In genomic region chr11:77175869-77176539, GRCh38 we compare ENCODE assay signal across 10 cellular contexts. TPM values are rescaled to one million over a fixed set of nuclear protein-coding genes. Genes with fewer than 3 reads are reported as not detected.
DNase-seq lines count a peak whose midpoint lies in the region; ATAC-seq, FAIRE-seq and TF ChIP-seq lines count a peak whose summit lies in the region.
"Had no signal": no experiment of that assay in that cellular context is flagged by ENCODE, and none has a peak within 500 bp of the region (broad histone marks: within the 10 kb centered on the region; RNA-seq: fewer than 3 reads in every experiment).

No MANE protein-coding gene starts in this region.

- H3K27me3 ChIP-seq in naive thymus-derived CD4-positive, alpha-beta T cell (ENCODE audit: control insufficient read depth in 2 of 2, insufficient read depth in 2 of 2, low read length in 2 of 2): no peaks in the 10 kb centered on the region
- no peaks in the 10 kb centered on the region for H3K27me3 ChIP-seq in stomach

- H3K4me3 ChIP-seq in naive thymus-derived CD4-positive, alpha-beta T cell (ENCODE audit: low read length): no peak overlapping the region
- H3K4me3 ChIP-seq in stomach: no peak overlapping the region

- peaks cover 0 to 1% (median 0%) of the 10 kb centered on the region in 5 donors for H3K27me3 Mint-ChIP-seq in naive thymus-derived CD4-positive, alpha-beta T cell

- no peaks in the 10 kb centered on the region for H3K36me3 Mint-ChIP-seq in naive thymus-derived CD4-positive, alpha-beta T cell

- ATAC-seq in naive thymus-derived CD4-positive, alpha-beta T cell: peak; percentile 78
- ATAC-seq in HG03280 (IDR thresholded peaks at IDR 0.05; ENCODE audit: unreplicated experiment): no peak
- ATAC-seq: activated CD8-positive, alpha-beta T cell treated with anti-CD3 and anti-CD28 coated beads, Interleukin-2, amount 10 ng/mL, durations not matched to agents 7 days and 5 days had no signal

- no peak for FAIRE-seq in frontal cortex (lab: Jason Lieb, UNC)

- no peak overlapping the region for H3K27ac Mint-ChIP-seq in naive thymus-derived CD4-positive, alpha-beta T cell
- H3K27ac Mint-ChIP-seq: activated CD8-positive, alpha-beta T cell treated with anti-CD3 and anti-CD28 coated beads, Interleukin-2, amount 10 ng/mL, durations not matched to agents 7 days and 5 days had no signal

- H3K4me3 Mint-ChIP-seq in naive thymus-derived CD4-positive, alpha-beta T cell: no peak overlapping the region
- H3K4me3 Mint-ChIP-seq: activated CD8-positive, alpha-beta T cell treated with anti-CD3 and anti-CD28 coated beads, Interleukin-2, amount 10 ng/mL, durations not matched to agents 7 days and 5 days had no signal

- H3K4me1 ChIP-seq in naive thymus-derived CD4-positive, alpha-beta T cell (ENCODE audit: control insufficient read depth in 2 of 2, insufficient read depth in 2 of 2, low read length in 2 of 2): no peaks in the 10 kb centered on the region
- peaks cover 0 to 7% (median 2%) of the 10 kb centered on the region in 4 donors for H3K4me1 ChIP-seq in stomach

- peaks cover 0 to 7% (median 0%) of the 10 kb centered on the region in 11 donors for H3K9me3 Mint-ChIP-seq in naive thymus-derived CD4-positive, alpha-beta T cell

- TF ChIP-seq POLR2A in stomach (IDR thresholded peaks at IDR 0.05): no peak

- intact Hi-C loops in naive thymus-derived CD4-positive, alpha-beta T cell (cut with micrococcal nuclease): no loop called here
- intact Hi-C loops in stomach (cut with DNase I; ENCODE audit: low total_unique reads): no loop called here

- DNase-seq in CMK (ENCODE audit: low read depth) (peak; percentile 55), LHCN-M2 (ENCODE audit: low read depth) (peak; percentile 24), frontal cortex (ENCODE audit: low spot score in 2 of 2) (peak; percentile 55 to 62), NCI-H748 treated with DMSO at 0.1 percent for 48 hours (lab: John Stamatoyannopoulos, UW) (no peak), stomach (no peak), SIG-M5 (lab: John Stamatoyannopoulos, UW) (no peak)
- no peak for DNase-seq in naive thymus-derived CD4-positive, alpha-beta T cell
- DNase-seq: activated CD8-positive, alpha-beta T cell treated with anti-CD3 and anti-CD28 coated beads, Interleukin-2, amount 10 ng/mL, durations not matched to agents 7 days and 5 days; NCI-H1092 had no signal

- H3K9me3 ChIP-seq in naive thymus-derived CD4-positive, alpha-beta T cell (ENCODE audit: control insufficient read depth in 2 of 3, low read length in 3 of 3): no peaks in the 10 kb centered on the region
- no peaks in the 10 kb centered on the region for H3K9me3 ChIP-seq in stomach

- peaks cover 0 to 9% (median 0%) of the 10 kb centered on the region in 7 donors for H3K4me1 Mint-ChIP-seq in naive thymus-derived CD4-positive, alpha-beta T cell

- WGBS in stomach, 5 donors: 53 to 87% (median 75%) methylated on average over 10 to 12 of the region's 12 CpGs

- TF ChIP-seq EP300 in stomach (IDR thresholded peaks at IDR 0.05): no peak

- H3K36me3 ChIP-seq in naive thymus-derived CD4-positive, alpha-beta T cell (ENCODE audit: control insufficient read depth in 2 of 3, insufficient read depth in 3 of 3, low read length in 3 of 3): no peaks in the 10 kb centered on the region
- H3K36me3 ChIP-seq in stomach: no peaks in the 10 kb centered on the region

- CTCF ChIA-PET in naive thymus-derived CD4-positive, alpha-beta T cell (lab: Charles Lee): no interaction called here

- POLR2A ChIA-PET in naive thymus-derived CD4-positive, alpha-beta T cell (lab: Charles Lee): no interaction called here

- TF ChIP-seq CTCF in stomach (IDR thresholded peaks at IDR 0.05): no peak

- H3K27ac ChIP-seq in naive thymus-derived CD4-positive, alpha-beta T cell (ENCODE audit: low read depth, low read length): no peak overlapping the region
- peak overlapping the region in 2 of 5 donors; percentile 14 to 34 for H3K27ac ChIP-seq in stomach

RNA-seq across cellular contexts. Expression of gene MYO7A, which starts 48.0 kb away (rescaled TPM):
- total RNA-seq in LHCN-M2 (2014; rRNA removed) (0.75 and 1.6 TPM in 2 replicates), frontal cortex (0.82 TPM), stomach (10 to 100 TPM in 1 of 5 donors, 1 to 10 TPM in 4; 2.6 to 29.2 (median 4.8) TPM)
- polyA plus RNA-seq in LHCN-M2 (2012): 0.26 TPM
- total RNA-seq in naive thymus-derived CD4-positive, alpha-beta T cell: 1 to 10 TPM in 1 of 5 experiments, under 1 TPM in 4; 0.07 to 2.5 (median 0.27) TPM
- polyA plus RNA-seq in naive thymus-derived CD4-positive, alpha-beta T cell: not detected
- polyA plus RNA-seq in stomach: 1 to 10 TPM; 1.4 to 4.0 (median 2.3) TPM
- total RNA-seq: activated CD8-positive, alpha-beta T cell treated with anti-CD3 and anti-CD28 coated beads, Interleukin-2, amount 10 ng/mL, durations not matched to agents 7 days and 5 days had no signal

Comparison
In these comparisons a context has a peak if more than half of its experiments do, and no peak if none do; other contexts are left out.
1. DNase-seq: peak in CMK (single experiment), LHCN-M2 (single experiment) and frontal cortex (2 of 2); none in naive thymus-derived CD4-positive, alpha-beta T cell (0 of 9), NCI-H748 treated with DMSO at 0.1 percent for 48 hours (single experiment), stomach (single experiment) and SIG-M5 (single experiment).